In genomic region chr4:37865450-37865849, GRCh38 we compare ENCODE assay signal across 22 cellular contexts. TPM values are rescaled to one million over a fixed set of nuclear protein-coding genes. Genes with fewer than 3 reads are reported as not detected.
A peak's percentile ranks its signal among the peaks of the same experiment; 100 is the strongest.
DNase-seq lines count a peak whose midpoint lies in the region; ATAC-seq and TF ChIP-seq lines count a peak whose summit lies in the region.
"Had no signal": no experiment of that assay in that cellular context is flagged by ENCODE, and none has a peak within 500 bp of the region (broad histone marks: within the 10 kb centered on the region; RNA-seq: fewer than 3 reads in every experiment).

No MANE protein-coding gene starts in this region.

- DNase-seq in AG04449 (ENCODE audit: low read depth, low spot score) (peak; percentile 12), NB4 (ENCODE audit: low read depth) (no peak), fibroblast of peridontal ligament (ENCODE audit: extremely low read depth) (peak; percentile 37), lower lobe of right lung (no peak), NCI-H2227 treated with DMSO at 0.1 percent for 48 hours (lab: John Stamatoyannopoulos, UW) (no peak), NCI-H82 (lab: John Stamatoyannopoulos, UW) (no peak)
- DNase-seq: activated CD4-positive, alpha-beta T cell treated with anti-CD3 and anti-CD28 coated beads, Interleukin-2, amount 10 ng/mL, durations not matched to agents 7 days and 5 days; activated CD8-positive, alpha-beta memory T cell treated with anti-CD3 and anti-CD28 coated beads, Interleukin-2, amount 50 U/mL, for 4 hours; activated effector memory CD4-positive, alpha-beta T cell treated with Interleukin-2 at 50 U/mL for 16 hours; activated naive CD8-positive, alpha-beta T cell treated with anti-CD3 and anti-CD28 coated beads, Interleukin-2, amount 50 U/mL, for 24 hours; GOT3; NCI-H1694 treated with DMSO at 0.1 percent for 48 hours; nephron progenitor cell; NK-92 treated with Interleukin-12 subunit alpha and Interleukin-12 subunit beta, amount 100 ng/mL, for 24 hours; stimulated activated CD4-positive, alpha-beta T cell treated with anti-CD3 and anti-CD28 coated beads, Interleukin-12 subunit alpha, Interleukin-12 subunit beta, amount 100 ng/mL, for 4 hours; stimulated activated CD8-positive, alpha-beta memory T cell treated with anti-CD3 and anti-CD28 coated beads, Interleukin-4, amount 100 ng/mL, for 48 hours; SW 1271; uterus had no signal

- H3K27me3 ChIP-seq in lower lobe of right lung (ENCODE audit: low read depth): no peaks in the 10 kb centered on the region
- H3K27me3 ChIP-seq: uterus had no signal

- H3K9me3 ChIP-seq in lower lobe of right lung: no peaks in the 10 kb centered on the region
- H3K9me3 ChIP-seq: prostate gland, uterus had no signal

- intact Hi-C loops in lower lobe of right lung (cut with DNase I): no loop called here

- peak overlapping the region; percentile 16 for H3K27ac ChIP-seq in lower lobe of right lung
- H3K27ac ChIP-seq: C4-2B, prostate gland had no signal

- POLR2A ChIA-PET in AG04449 (lab: Yijun Ruan, JAX): no interaction called here

- ATAC-seq in lower lobe of right lung: no peak
- no peak for ATAC-seq in HG03159 (IDR thresholded peaks at IDR 0.05; ENCODE audit: unreplicated experiment)
- ATAC-seq in HG03135 (IDR thresholded peaks at IDR 0.05; ENCODE audit: unreplicated experiment): no peak
- ATAC-seq: activated naive CD8-positive, alpha-beta T cell treated with anti-CD3 and anti-CD28 coated beads, Interleukin-2, amount 50 U/mL, for 24 hours had no signal

- H3K4me3 ChIP-seq in AG04449 (ENCODE audit: low read depth, low read length) (no peak overlapping the region), NB4 (ENCODE audit: low read depth, low read length) (peak overlapping the region; percentile 21), lower lobe of right lung (no peak overlapping the region)
- H3K4me3 ChIP-seq: prostate gland, uterus had no signal

- peaks cover 6% of the 10 kb centered on the region for H3K36me3 ChIP-seq in lower lobe of right lung
- H3K36me3 ChIP-seq: prostate gland, uterus had no signal

- peaks cover 26% of the 10 kb centered on the region for H3K4me1 ChIP-seq in lower lobe of right lung
- H3K4me1 ChIP-seq: prostate gland, uterus had no signal

- no peak for TF ChIP-seq POLR2A in NB4 (IDR thresholded peaks at IDR 0.05; ENCODE audit: extremely low read depth, insufficient read length)

- TF ChIP-seq CTCF in AG04449 (IDR thresholded peaks at IDR 0.05; ENCODE audit: insufficient read depth, low read length, missing control alignments) (no peak), NB4 (IDR thresholded peaks at IDR 0.05; ENCODE audit: low read depth, low read length) (no peak), lower lobe of right lung (IDR thresholded peaks at IDR 0.05) (no peak)

- CTCF ChIA-PET in AG04449 (lab: Yijun Ruan, JAX): interaction anchor here (1.0 kb wide), 1 partner anchor 15 kb away, joined by 3 read pairs; no protein-coding TSS in a partner anchor

RNA-seq across cellular contexts. Expression of gene TBC1D1, which starts 25.4 kb away (rescaled TPM):
- total RNA-seq in lower lobe of right lung: 56.5 TPM

RNA-seq across cellular contexts. Expression of gene PGM2, which starts 39.0 kb away (rescaled TPM):
- 28.7 TPM for total RNA-seq in lower lobe of right lung

Comparison
In these comparisons a context has a peak if more than half of its experiments do, and no peak if none do; other contexts are left out.
1. DNase-seq: peak in AG04449 (single experiment) and fibroblast of peridontal ligament (single experiment); none in NB4 (single experiment), lower lobe of right lung (single experiment), NCI-H2227 treated with DMSO at 0.1 percent for 48 hours (single experiment) and NCI-H82 (single experiment).